10 cellular contexts compared by ENCODE assay signal in genomic region chr10:29470355-29470705, GRCh38.
DNase-seq lines count a peak whose midpoint lies in the region; ATAC-seq and TF ChIP-seq lines count a peak whose summit lies in the region.
"Had no signal": no experiment of that assay in that cellular context is flagged by ENCODE, and none has a peak within 500 bp of the region (broad histone marks: within the 10 kb centered on the region; RNA-seq: fewer than 3 reads in every experiment).

No MANE protein-coding gene starts in this region.

- no peaks in the 10 kb centered on the region for H3K27me3 Mint-ChIP-seq in natural killer cell (ENCODE audit: low read depth in 2 of 2)

- no peaks in the 10 kb centered on the region for H3K9me3 ChIP-seq in stomach smooth muscle (ENCODE audit: control insufficient read depth in 2 of 2, low read length in 2 of 2)
- H3K9me3 ChIP-seq: HAP-1 had no signal

- ATAC-seq in left ventricle myocardium superior (peak; percentile 38), HG03521 (IDR thresholded peaks at IDR 0.05; ENCODE audit: unreplicated experiment) (no peak), natural killer cell (no peak)

- H3K27ac Mint-ChIP-seq in natural killer cell = no peak overlapping the region

- no peaks in the 10 kb centered on the region for H3K36me3 Mint-ChIP-seq in natural killer cell

- H3K27me3 ChIP-seq in stomach smooth muscle (ENCODE audit: control insufficient read depth in 1 of 2, insufficient read depth in 2 of 2, low read length in 2 of 2) = no peaks in the 10 kb centered on the region

- no peaks in the 10 kb centered on the region for H3K9me3 Mint-ChIP-seq in natural killer cell

- peaks cover 39% of the 10 kb centered on the region for H3K4me1 ChIP-seq in stomach smooth muscle (ENCODE audit: control insufficient read depth, insufficient read depth, low read length)

- H3K36me3 ChIP-seq in stomach smooth muscle (ENCODE audit: control insufficient read depth in 2 of 2, insufficient read depth in 2 of 2, low read length in 2 of 2) = peaks cover 63 to 70% of the 10 kb centered on the region in 2 donors

- intact Hi-C loops in left ventricle myocardium superior (cut with micrococcal nuclease) (no loop called here), natural killer cell (cut with micrococcal nuclease) (no loop called here)

- TF ChIP-seq CTCF in natural killer cell (IDR thresholded peaks at IDR 0.05) = no peak

- H3K4me3 ChIP-seq in stomach smooth muscle (ENCODE audit: low read length in 2 of 2) = no peak overlapping the region
- H3K4me3 ChIP-seq: HAP-1, skin epidermis had no signal

- H3K4me3 Mint-ChIP-seq in natural killer cell = no peak overlapping the region

- H3K4me1 Mint-ChIP-seq in natural killer cell = no peaks in the 10 kb centered on the region

- H3K9ac ChIP-seq in stomach smooth muscle (ENCODE audit: low read length in 2 of 2) = no peak overlapping the region

- H3K27ac ChIP-seq in stomach smooth muscle (ENCODE audit: low read length) = peak overlapping the region; percentile 69

- peak; percentile 68 for DNase-seq in activated CD8-positive, alpha-beta memory T cell treated with anti-CD3 and anti-CD28 coated beads, Interleukin-2, amount 50 U/mL, for 48 hours
- DNase-seq in activated CD8-positive, alpha-beta memory T cell treated with anti-CD3 and anti-CD28 coated beads, Interleukin-2, amount 50 U/mL, for 4 hours = no peak
- DNase-seq in UCSD-AML1 (lab: John Stamatoyannopoulos, UW; ENCODE audit: unreplicated experiment) = peak; percentile 48
- DNase-seq in left ventricle myocardium superior = peak; percentile 71
- DNase-seq in natural killer cell = no peak
- no peak for DNase-seq in NCI-H748 treated with DMSO at 0.1 percent for 48 hours (lab: John Stamatoyannopoulos, UW)

Comparison
In these comparisons a context has a peak if more than half of its experiments do, and no peak if none do; other contexts are left out.
1. DNase-seq: peak in activated CD8-positive, alpha-beta memory T cell treated with anti-CD3 and anti-CD28 coated beads, Interleukin-2, amount 50 U/mL, for 48 hours (single experiment), UCSD-AML1 (single experiment) and left ventricle myocardium superior (single experiment); none in activated CD8-positive, alpha-beta memory T cell treated with anti-CD3 and anti-CD28 coated beads, Interleukin-2, amount 50 U/mL, for 4 hours (single experiment), natural killer cell (single experiment) and NCI-H748 treated with DMSO at 0.1 percent for 48 hours (single experiment).